Comparison of ENCODE assay signal across 8 cellular contexts in genomic region chr9:27528886-27529315, GRCh38. TPM values are rescaled to one million over a fixed set of nuclear protein-coding genes. Genes with fewer than 3 reads are reported as not detected.
DNase-seq lines count a peak whose midpoint lies in the region; ATAC-seq lines count a peak whose summit lies in the region.

No MANE protein-coding gene starts in this region.

- no peaks in the 10 kb centered on the region for H3K36me3 Mint-ChIP-seq in activated CD4-positive, alpha-beta memory T cell treated with anti-CD3 and anti-CD28 coated beads for 36 hours
- no peaks in the 10 kb centered on the region for H3K36me3 Mint-ChIP-seq in effector memory CD8-positive, alpha-beta T cell (ENCODE audit: insufficient read depth)

- POLR2A ChIA-PET in activated CD4-positive, alpha-beta memory T cell treated with anti-CD3 and anti-CD28 coated beads for 36 hours (lab: Charles Lee): interaction anchor here (1.0 kb wide), 1 partner anchor 44 kb away, joined by 3 read pairs; no protein-coding TSS in a partner anchor

- peak overlapping the region; percentile 85 for H3K4me3 Mint-ChIP-seq in activated CD4-positive, alpha-beta memory T cell treated with anti-CD3 and anti-CD28 coated beads for 36 hours
- H3K4me3 Mint-ChIP-seq in effector memory CD8-positive, alpha-beta T cell: peak overlapping the region; percentile 86 to 89

- intact Hi-C loops in activated CD4-positive, alpha-beta memory T cell treated with anti-CD3 and anti-CD28 coated beads for 36 hours (cut with micrococcal nuclease): loop anchor here (1.0 to 5.0 kb wide), 4 partner anchors 24 to 196 kb away; partner anchors contain the start of gene C9orf72

- no peak overlapping the region for H3K27ac Mint-ChIP-seq in activated CD4-positive, alpha-beta memory T cell treated with anti-CD3 and anti-CD28 coated beads for 36 hours
- peak overlapping the region; percentile 66 to 88 for H3K27ac Mint-ChIP-seq in effector memory CD8-positive, alpha-beta T cell

- DNase-seq in Ammon's horn (ENCODE audit: low spot score) (peak; percentile 58), HPDE6-E6E7 (ENCODE audit: extremely low spot score) (peak; percentile 45), mesenteric fat pad (ENCODE audit: low spot score) (peak; percentile 90), NCI-H2107 treated with DMSO at 0.1 percent for 48 hours (lab: John Stamatoyannopoulos, UW; ENCODE audit: unreplicated experiment) (no peak)
- peak; percentile 60 for DNase-seq in activated CD4-positive, alpha-beta memory T cell treated with anti-CD3 and anti-CD28 coated beads for 36 hours
- peak; percentile 19 to 26 (median 23) for DNase-seq in effector memory CD8-positive, alpha-beta T cell
- peak; percentile 37 to 44 for DNase-seq in stimulated activated CD8-positive, alpha-beta memory T cell treated with anti-CD3 and anti-CD28 coated beads, Interleukin-7, amount 100 ng/mL, for 48 hours (ENCODE audit: extremely low read depth in 1 of 2, low read depth in 1 of 2)

- H3K9me3 Mint-ChIP-seq in activated CD4-positive, alpha-beta memory T cell treated with anti-CD3 and anti-CD28 coated beads for 36 hours: no peaks in the 10 kb centered on the region
- H3K9me3 Mint-ChIP-seq in effector memory CD8-positive, alpha-beta T cell: no peaks in the 10 kb centered on the region

- ATAC-seq in GM19452 (IDR thresholded peaks at IDR 0.05; ENCODE audit: unreplicated experiment): peak; percentile 38
- peak; percentile 69 for ATAC-seq in effector memory CD8-positive, alpha-beta T cell (replicated peaks)

- peaks cover 8% of the 10 kb centered on the region for H3K4me1 Mint-ChIP-seq in activated CD4-positive, alpha-beta memory T cell treated with anti-CD3 and anti-CD28 coated beads for 36 hours (ENCODE audit: low read depth)
- peaks cover 8 to 10% of the 10 kb centered on the region in 2 donors for H3K4me1 Mint-ChIP-seq in effector memory CD8-positive, alpha-beta T cell (ENCODE audit: low read depth in 2 of 2)

- CTCF ChIA-PET in activated CD4-positive, alpha-beta memory T cell treated with anti-CD3 and anti-CD28 coated beads for 36 hours (lab: Charles Lee): interaction anchor here (0.7 to 4.5 kb wide), 26 partner anchors 10 to 204 kb away, joined by 3 to 74 read pairs (median 4); partner anchors contain the start of gene C9orf72

- peaks cover 6% of the 10 kb centered on the region for H3K27me3 Mint-ChIP-seq in activated CD4-positive, alpha-beta memory T cell treated with anti-CD3 and anti-CD28 coated beads for 36 hours
- peaks cover 5 to 9% of the 10 kb centered on the region in 2 donors for H3K27me3 Mint-ChIP-seq in effector memory CD8-positive, alpha-beta T cell

RNA-seq across cellular contexts. Expression of gene MOB3B, which starts 0.7 kb away (rescaled TPM):
- total RNA-seq in activated CD4-positive, alpha-beta memory T cell treated with anti-CD3 and anti-CD28 coated beads for 36 hours: under 1 TPM; 0.34 to 0.38 TPM
- 3.8 TPM for total RNA-seq in mesenteric fat pad

RNA-seq across cellular contexts. Expression of gene IFNK, which starts 4.8 kb away (rescaled TPM):
- total RNA-seq in activated CD4-positive, alpha-beta memory T cell treated with anti-CD3 and anti-CD28 coated beads for 36 hours: not detected
- not detected for total RNA-seq in mesenteric fat pad

RNA-seq across cellular contexts. Expression of gene C9orf72, which starts 44.4 kb away (rescaled TPM):
- 10 to 100 TPM; 10.2 to 10.7 TPM for total RNA-seq in activated CD4-positive, alpha-beta memory T cell treated with anti-CD3 and anti-CD28 coated beads for 36 hours
- total RNA-seq in mesenteric fat pad: 24.6 TPM
